ENCODE assay signal across 1 cellular context in genomic region chr1:69055223-69055622, GRCh38.
TF ChIP-seq lines count a peak whose summit lies in the region.

No MANE protein-coding gene starts in this region.

TF ChIP-seq in K562, 482 proteins besides CTCF, POLR2A, EP300 and RAD21:
- no peak for TF ChIP-seq MGA (IDR thresholded peaks at IDR 0.05)
- no peak for TF ChIP-seq ATF4 (CRISPR knock-in tag; IDR thresholded peaks at IDR 0.05)
- no peak for TF ChIP-seq RNF2 (IDR thresholded peaks at IDR 0.05)
- TF ChIP-seq DEAF1 (CRISPR knock-in tag; IDR thresholded peaks at IDR 0.05) = no peak
- no peak for TF ChIP-seq SMARCB1 (IDR thresholded peaks at IDR 0.05; ENCODE audit: insufficient read length, low read depth)
- no peak for TF ChIP-seq FOXM1 (IDR thresholded peaks at IDR 0.05; ENCODE audit: low read depth)
- TF ChIP-seq FOXM1 (CRISPR knock-in tag; IDR thresholded peaks at IDR 0.05; ENCODE audit: low read depth) = no peak
- TF ChIP-seq MAFG (tag; conservative IDR thresholded peaks at IDR 0.05) = no peak
- TF ChIP-seq ZC3H8 (IDR thresholded peaks at IDR 0.05) = no peak
